Comparison of ENCODE assay signal across 8 cellular contexts in the genomic region with DNA sequence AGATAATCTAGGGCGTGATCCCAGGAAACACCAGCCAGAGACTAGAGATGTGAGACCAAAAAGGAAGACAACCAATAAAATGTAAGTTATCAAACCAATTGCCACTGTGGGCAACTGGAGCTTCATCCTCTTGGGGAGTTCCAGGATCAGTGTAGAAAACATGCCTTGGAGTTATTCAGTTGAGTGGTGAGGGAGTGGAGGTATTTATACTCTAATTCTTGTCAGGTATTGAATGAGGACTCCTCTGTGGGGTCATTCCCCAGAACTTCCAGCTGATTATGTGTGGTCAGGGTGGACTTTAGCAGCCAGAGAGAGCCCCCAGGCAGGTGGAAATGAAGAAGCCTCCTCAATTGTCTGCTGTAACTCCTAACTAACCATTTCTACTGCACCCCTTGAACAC.
"Had no signal": no experiment of that assay in that cellular context is flagged by ENCODE, and none has a peak within 500 bp of the region (broad histone marks: within the 10 kb centered on the region; RNA-seq: fewer than 3 reads in every experiment).

No MANE protein-coding gene starts in this region.

- H3K4me3 ChIP-seq: GM23248, GM23338, HAP-1 had no signal

- H3K9me3 ChIP-seq: HAP-1 had no signal

- H3K4me1 ChIP-seq: HAP-1 had no signal

- H3K27ac ChIP-seq: GM23248 had no signal

- H3K36me3 ChIP-seq: HAP-1 had no signal

- DNase-seq: GM23248, GOT3, H7, H9, HCEC 1CT, HFFc6 had no signal
